8 cellular contexts compared by ENCODE assay signal in the genomic region with DNA sequence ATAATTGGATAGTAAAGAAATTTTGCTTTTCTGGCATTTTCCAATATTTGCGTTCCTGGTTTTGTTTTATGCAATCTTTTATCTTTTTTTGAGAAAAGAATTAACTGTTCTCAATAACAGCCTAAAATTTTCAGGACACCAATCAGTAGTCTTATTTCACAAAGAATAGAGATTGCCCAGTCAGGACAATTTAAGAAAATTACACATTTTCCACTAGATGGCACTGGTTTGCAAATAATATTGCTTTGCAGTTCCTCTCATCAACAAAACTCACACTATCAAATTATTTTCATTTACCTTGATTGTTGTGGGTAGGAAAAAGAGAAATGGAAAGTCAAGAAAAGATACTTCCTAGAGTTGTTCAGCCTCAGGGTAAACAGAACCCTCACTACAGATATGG. TPM values are rescaled to one million over a fixed set of nuclear protein-coding genes. Genes with fewer than 3 reads are reported as not detected.
A peak's percentile ranks its signal among the peaks of the same experiment; 100 is the strongest.
DNase-seq lines count a peak whose midpoint lies in the region; ATAC-seq, FAIRE-seq and TF ChIP-seq lines count a peak whose summit lies in the region.

No MANE protein-coding gene starts in this region.

- FAIRE-seq in GM12892 (lab: Jason Lieb, UNC), result no peak

- H3K9me3 ChIP-seq in psoas muscle, result no peaks in the 10 kb centered on the region

- peak; percentile 72 for DNase-seq in ELR (ENCODE audit: low read depth)
- DNase-seq in RPMI7951 (ENCODE audit: low read depth), result peak; percentile 59
- peak; percentile 37 for DNase-seq in fibroblast of gingiva (ENCODE audit: low read depth)
- DNase-seq in psoas muscle, result no peak
- DNase-seq in effector CD4-positive, alpha-beta T cell, result no peak
- no peak for DNase-seq in GM12892 (ENCODE audit: insufficient read length)

- ATAC-seq in psoas muscle, result no peak
- no peak for ATAC-seq in GM19023 (IDR thresholded peaks at IDR 0.05; ENCODE audit: unreplicated experiment)

- H3K4me1 ChIP-seq in psoas muscle, result peaks cover 14% of the 10 kb centered on the region

- no peak for TF ChIP-seq POLR2A in GM12892 (IDR thresholded peaks at IDR 0.05; ENCODE audit: low read depth, low read length)

- no peak overlapping the region for H3K4me3 ChIP-seq in psoas muscle

- H3K27me3 ChIP-seq in psoas muscle (ENCODE audit: insufficient read depth in 3 of 3, low read length in 2 of 3), result no peaks in the 10 kb centered on the region

- no peak overlapping the region for H3K27ac ChIP-seq in psoas muscle

- 12 to 24% (median 19%) methylated on average over 1 of the region's 1 CpG for WGBS in psoas muscle, 3 donors

- intact Hi-C loops in psoas muscle (cut with DNase I), result loop anchor here (5.0 to 10.0 kb wide), 2 partner anchors 87 to 305 kb away; no protein-coding TSS in a partner anchor

- peak; percentile 56 for TF ChIP-seq CTCF in LNCAP (IDR thresholded peaks at IDR 0.05)
- peak; percentile 59 for TF ChIP-seq CTCF in psoas muscle (IDR thresholded peaks at IDR 0.05)

- no peaks in the 10 kb centered on the region for H3K36me3 ChIP-seq in psoas muscle (ENCODE audit: insufficient read depth in 1 of 2, low read depth in 1 of 2)

RNA-seq across cellular contexts. Expression of gene RBM45, which starts 2.4 kb away (rescaled TPM):
- total RNA-seq in RPMI7951 (2014; rRNA removed; shearing (Covaris generic)), result 18.1 and 18.6 TPM in 2 replicates
- 1 to 10 TPM; 4.4 to 6.5 (median 4.8) TPM for total RNA-seq in psoas muscle
- 1 to 10 TPM; 3.4 to 9.5 (median 3.9) TPM for polyA plus RNA-seq in psoas muscle
- polyA plus RNA-seq in GM12892 (2012; ENCODE audit: missing spikeins), result 12.2 TPM

RNA-seq across cellular contexts. Expression of gene PDE11A, which starts 37.2 kb away (rescaled TPM):
- 0.20 and 0.24 TPM in 2 replicates for total RNA-seq in RPMI7951 (2014; rRNA removed; shearing (Covaris generic))
- 10 to 100 TPM in 2 of 4 donors, 1 to 10 TPM in 2; 1.4 to 39.7 (median 7.6) TPM for total RNA-seq in psoas muscle
- 1 to 10 TPM in 1 of 3 donors, under 1 TPM in 2; 0.35 to 4.9 (median 0.98) TPM for polyA plus RNA-seq in psoas muscle
- not detected for polyA plus RNA-seq in GM12892 (2012; ENCODE audit: missing spikeins)

Comparison
In these comparisons a context has a peak if more than half of its experiments do, and no peak if none do; other contexts are left out.
1. DNase-seq: peak in ELR (single experiment), RPMI7951 (single experiment) and fibroblast of gingiva (single experiment); none in psoas muscle (0 of 2), effector CD4-positive, alpha-beta T cell (single experiment) and GM12892 (single experiment).